8 cellular contexts compared by ENCODE assay signal in genomic region chr3:128618398-128618726, GRCh38. TPM values are rescaled to one million over a fixed set of nuclear protein-coding genes. Genes with fewer than 3 reads are reported as not detected.
A peak's percentile ranks its signal among the peaks of the same experiment; 100 is the strongest.
DNase-seq lines count a peak whose midpoint lies in the region; ATAC-seq and TF ChIP-seq lines count a peak whose summit lies in the region.

No MANE protein-coding gene starts in this region.

- H2AFZ ChIP-seq in SU-DHL-6 (ENCODE audit: low read depth, low read length, severe bottlenecking), result no peak overlapping the region

- DNase-seq in GM12865 (ENCODE audit: low read depth), result no peak
- peak; percentile 29 for DNase-seq in fibroblast of mammary gland (ENCODE audit: low read depth)
- no peak for DNase-seq in gastrocnemius medialis
- no peak for DNase-seq in T1000 (lab: John Stamatoyannopoulos, UW)
- no peak for DNase-seq in GOT3 (lab: John Stamatoyannopoulos, UW)
- no peak for DNase-seq in kidney glomerular epithelial cell (lab: John Stamatoyannopoulos, UW)
- DNase-seq in nucleus accumbens (lab: John Stamatoyannopoulos, UW), result no peak

- H3K36me3 ChIP-seq in SU-DHL-6 (ENCODE audit: low read length) (no peaks in the 10 kb centered on the region), gastrocnemius medialis (peaks cover 7 to 44% of the 10 kb centered on the region in 2 donors)

- TF ChIP-seq POLR2A in gastrocnemius medialis (IDR thresholded peaks at IDR 0.05), result no peak

- H3K4me2 ChIP-seq in SU-DHL-6 (ENCODE audit: low read depth, low read length, poor library complexity, severe bottlenecking), result peak overlapping the region; percentile 84

- peaks cover 25% of the 10 kb centered on the region in 2 donors for H3K4me1 ChIP-seq in gastrocnemius medialis

- H3K9ac ChIP-seq in SU-DHL-6 (ENCODE audit: low read length), result peak overlapping the region; percentile 86

- H3K27ac ChIP-seq in SU-DHL-6 (ENCODE audit: low read depth, low read length), result peak overlapping the region; percentile 45
- peak overlapping the region; percentile 85 to 95 (median 90) for H3K27ac ChIP-seq in gastrocnemius medialis

- intact Hi-C loops in gastrocnemius medialis (cut with DNase I; ENCODE audit: low total_unique reads), result loop anchor here (1.0 to 5.0 kb wide), 2 partner anchors 109 to 227 kb away; partner anchors contain the start of gene RAB7A

- no peaks in the 10 kb centered on the region for H3K27me3 ChIP-seq in SU-DHL-6 (ENCODE audit: low read length)
- no peaks in the 10 kb centered on the region for H3K27me3 ChIP-seq in gastrocnemius medialis

- no peaks in the 10 kb centered on the region for H4K20me1 ChIP-seq in SU-DHL-6 (ENCODE audit: low read depth, low read length)

- peaks cover 15% of the 10 kb centered on the region for H3K79me2 ChIP-seq in SU-DHL-6 (ENCODE audit: insufficient read depth, low read length)

- no peak for ATAC-seq in gastrocnemius medialis

- no peaks in the 10 kb centered on the region for H3K9me2 ChIP-seq in SU-DHL-6 (replicated peaks; ENCODE audit: insufficient read depth, low read length)

- H3F3A ChIP-seq in SU-DHL-6 (ENCODE audit: insufficient read depth), result peaks cover 17% of the 10 kb centered on the region

- TF ChIP-seq CTCF in GM12865 (IDR thresholded peaks at IDR 0.05; ENCODE audit: insufficient read depth, low read depth, low read length, missing control alignments) (no peak), SU-DHL-6 (IDR thresholded peaks at IDR 0.05; ENCODE audit: insufficient read depth, low read length, poor library complexity, severe bottlenecking) (no peak), fibroblast of mammary gland (conservative IDR thresholded peaks at IDR 0.05; ENCODE audit: control insufficient read depth, insufficient read depth, low read depth, low read length) (no peak), gastrocnemius medialis (IDR thresholded peaks at IDR 0.05 in 4 of 5, conservative IDR thresholded peaks at IDR 0.05 in 1 of 5) (no peak)

- H3K9me3 ChIP-seq in SU-DHL-6 (ENCODE audit: insufficient read depth, low read length) (no peaks in the 10 kb centered on the region), gastrocnemius medialis (no peaks in the 10 kb centered on the region)

- peak overlapping the region; percentile 84 for H3K4me3 ChIP-seq in GM12865 (ENCODE audit: low read depth, low read length)
- peak overlapping the region; percentile 89 for H3K4me3 ChIP-seq in SU-DHL-6 (ENCODE audit: insufficient read depth, low read length, poor library complexity, severe bottlenecking)
- H3K4me3 ChIP-seq in fibroblast of mammary gland (ENCODE audit: control insufficient read depth, low read depth, low read length), result peak overlapping the region; percentile 81
- peak overlapping the region; percentile 73 to 96 (median 84) for H3K4me3 ChIP-seq in gastrocnemius medialis

- in situ Hi-C loops in gastrocnemius medialis (cut with MboI; ENCODE audit: low sequenced_read_pairs in 4 of 4), result loop anchor here in 2 of 4 donors (10.0 to 25.0 kb wide), 2 partner anchors 176 to 531 kb away; no protein-coding TSS in a partner anchor

RNA-seq across cellular contexts. Expression of gene RPN1, which starts 32.3 kb away (rescaled TPM):
- total RNA-seq in gastrocnemius medialis, result 100 to 1,000 TPM; 197 to 219 (median 212) TPM
